Comparison of ENCODE assay signal across 8 cellular contexts in genomic region chr2:230885467-230886130, GRCh38. TPM values are rescaled to one million over a fixed set of nuclear protein-coding genes. Genes with fewer than 3 reads are reported as not detected.
A peak's percentile ranks its signal among the peaks of the same experiment; 100 is the strongest.
DNase-seq lines count a peak whose midpoint lies in the region; ATAC-seq, FAIRE-seq and TF ChIP-seq lines count a peak whose summit lies in the region.

No MANE protein-coding gene starts in this region.

- H3K9me2 ChIP-seq in neural cell (ENCODE audit: insufficient read depth, low read length), result no peaks in the 10 kb centered on the region

- H3K4me2 ChIP-seq in neural cell (ENCODE audit: low read length), result peak overlapping the region; percentile 93

- H3F3A ChIP-seq in neural cell (ENCODE audit: insufficient read depth, low read length, poor library complexity, severe bottlenecking), result peaks cover 13% of the 10 kb centered on the region

- TF ChIP-seq CTCF in cardiac fibroblast (IDR thresholded peaks at IDR 0.05; ENCODE audit: low read depth, low read length) (no peak), neural cell (IDR thresholded peaks at IDR 0.05; ENCODE audit: poor library complexity, severe bottlenecking) (peak; percentile 42), coronary artery (IDR thresholded peaks at IDR 0.05) (no peak)

- H3K36me3 ChIP-seq in neural cell (ENCODE audit: insufficient read depth, low read length), result no peaks in the 10 kb centered on the region

- no peaks in the 10 kb centered on the region for H3K27me3 ChIP-seq in neural cell (ENCODE audit: insufficient read depth, low read depth, low read length)

- DNase-seq in GM12891 (ENCODE audit: insufficient read length, low spot score), result peak; percentile 66
- peak; percentile 81 for DNase-seq in NCI-H1694 (lab: John Stamatoyannopoulos, UW)
- DNase-seq in cardiac fibroblast (ENCODE audit: low read depth in 2 of 2), result peak; percentile 34 to 73
- no peak for DNase-seq in NCI-H2171 treated with DMSO at 0.1 percent for 48 hours (lab: John Stamatoyannopoulos, UW)
- DNase-seq in posterior vena cava (ENCODE audit: low spot score), result no peak
- DNase-seq in coronary artery (ENCODE audit: low spot score), result no peak

- H3K4me3 ChIP-seq in cardiac fibroblast (replicated peaks in 1 of 2; ENCODE audit: low read depth in 2 of 2, low read length in 2 of 2) (no peak overlapping the region), neural cell (ENCODE audit: low read length) (peak overlapping the region; percentile 58), coronary artery (no peak overlapping the region)

- no peak for TF ChIP-seq POLR2A in GM12891 (IDR thresholded peaks at IDR 0.05; ENCODE audit: low read depth, low read length)

- TF ChIP-seq RAD21 in neural cell (conservative IDR thresholded peaks at IDR 0.05), result peak; percentile 68

- no peak overlapping the region for H2AFZ ChIP-seq in neural cell (ENCODE audit: low read depth, low read length)

- FAIRE-seq in GM12891 (lab: Jason Lieb, UNC), result peak; percentile 95

- H3K9ac ChIP-seq in neural cell (ENCODE audit: low read length), result peak overlapping the region; percentile 68

- no peak for ATAC-seq in GM21390 (IDR thresholded peaks at IDR 0.05; ENCODE audit: unreplicated experiment)

- peak; percentile 82 for TF ChIP-seq EP300 in neural cell (conservative IDR thresholded peaks at IDR 0.05; ENCODE audit: poor library complexity, severe bottlenecking)

- H3K79me2 ChIP-seq in neural cell (replicated peaks; ENCODE audit: insufficient read depth, low read length), result no peaks in the 10 kb centered on the region

- no peaks in the 10 kb centered on the region for H3K9me3 ChIP-seq in neural cell (ENCODE audit: low read length)

- H3K27ac ChIP-seq in neural cell (ENCODE audit: low read length) (peak overlapping the region; percentile 97), coronary artery (no peak overlapping the region)

- intact Hi-C loops in posterior vena cava (cut with DNase I), result no loop called here

- H4K20me1 ChIP-seq in neural cell (ENCODE audit: insufficient read depth), result no peaks in the 10 kb centered on the region

TF ChIP-seq in GM12891, 5 proteins besides CTCF, POLR2A, EP300 and RAD21:
- no peak for TF ChIP-seq POU2F2 (IDR thresholded peaks at IDR 0.05; ENCODE audit: low read depth, low read length)
- TF ChIP-seq SPI1 (IDR thresholded peaks at IDR 0.05; ENCODE audit: low read depth, low read length), result 0 out of 2 replicates have a peak, but pooled peaks have one; percentile 12

TF ChIP-seq in neural cell, 6 proteins besides CTCF, POLR2A, EP300 and RAD21:
- TF ChIP-seq SMC3 (conservative IDR thresholded peaks at IDR 0.05; ENCODE audit: poor library complexity) (peak; percentile 69), POLR2AphosphoS5 (IDR thresholded peaks at IDR 0.05) (peak; percentile 92), TAF1 (IDR thresholded peaks at IDR 0.05; ENCODE audit: low read depth) (no peak), MXI1 (conservative IDR thresholded peaks at IDR 0.05; ENCODE audit: poor library complexity, severe bottlenecking) (peak; percentile 92), REST (IDR thresholded peaks at IDR 0.05; ENCODE audit: borderline replicate concordance) (peak; percentile 98), EZH2 (IDR thresholded peaks at IDR 0.05; ENCODE audit: borderline replicate concordance, insufficient read depth, low read length, poor library complexity, severe bottlenecking) (no peak)

RNA-seq across cellular contexts. Expression of gene ITM2C, which starts 20.9 kb away (rescaled TPM):
- polyA plus RNA-seq in GM12891 (2012; ENCODE audit: low read depth, missing spikeins), result 117 TPM
- polyA plus RNA-seq in neural cell, result 186 and 223 TPM in 2 replicates
- polyA minus RNA-seq in neural cell, result 120 and 122 TPM in 2 replicates
- 10 to 100 TPM; 54.7 to 64.9 TPM for total RNA-seq in posterior vena cava

RNA-seq across cellular contexts. Expression of gene GPR55, which starts 39.4 kb away (rescaled TPM):
- polyA plus RNA-seq in GM12891 (2012; ENCODE audit: low read depth, missing spikeins), result 20.8 TPM
- polyA plus RNA-seq in neural cell, result not detected in 2 replicates
- polyA minus RNA-seq in neural cell, result not detected in 2 replicates
- under 1 TPM; 0.14 to 0.19 TPM for total RNA-seq in posterior vena cava

Comparison
In these comparisons a context has a peak if more than half of its experiments do, and no peak if none do; other contexts are left out.
1. DNase-seq: peak in GM12891 (single experiment), NCI-H1694 (single experiment) and cardiac fibroblast (2 of 2); none in NCI-H2171 treated with DMSO at 0.1 percent for 48 hours (single experiment), posterior vena cava (single experiment) and coronary artery (single experiment).